ENCODE assay signal across 8 cellular contexts in the genomic region with DNA sequence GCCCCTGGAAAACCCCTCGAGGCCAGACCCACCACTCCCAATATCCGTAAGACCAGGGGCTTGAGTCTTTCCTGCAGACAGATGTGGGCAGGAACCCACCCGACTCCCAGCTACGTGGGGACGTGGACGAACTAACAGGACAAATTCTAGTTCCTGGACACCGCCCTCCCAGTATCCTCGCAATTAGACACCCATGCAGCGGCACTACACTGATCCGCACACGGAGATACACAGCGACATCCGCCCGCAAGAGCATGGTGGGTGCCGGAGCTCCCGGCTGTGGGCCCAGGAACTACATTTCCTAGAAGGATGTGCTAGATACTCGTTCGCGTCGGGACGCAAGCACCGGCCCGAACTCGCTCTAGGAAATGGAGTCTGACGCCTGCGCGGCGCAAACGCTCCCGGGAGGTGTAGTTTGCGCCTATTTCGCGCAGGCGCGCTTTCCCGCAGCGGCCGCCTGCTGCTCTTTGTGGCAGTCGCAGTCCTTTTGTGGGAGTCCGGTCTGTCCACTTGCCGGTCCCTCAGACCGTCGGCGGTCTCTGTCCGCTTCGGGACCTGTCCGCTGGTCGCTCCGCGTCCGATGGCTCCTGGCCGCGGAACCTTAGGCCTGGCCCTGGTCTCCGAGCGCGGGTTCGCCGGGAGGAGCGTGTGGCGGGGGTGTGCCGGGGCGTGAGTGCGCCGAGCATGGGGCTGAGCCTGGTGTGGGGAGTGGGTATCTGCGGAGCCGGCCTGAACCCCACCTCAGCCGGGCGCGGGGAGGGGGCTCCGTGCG. TPM values are rescaled to one million over a fixed set of nuclear protein-coding genes. Genes with fewer than 3 reads are reported as not detected.
A peak's percentile ranks its signal among the peaks of the same experiment; 100 is the strongest.
DNase-seq lines count a peak whose midpoint lies in the region; ATAC-seq and TF ChIP-seq lines count a peak whose summit lies in the region.

ZNF74 (plus strand) TSS at position 447 of the 772 bp plus-strand sequence. CDS start 478 bp downstream, outside the sequence.

- TF ChIP-seq CTCF in AG04450 (IDR thresholded peaks at IDR 0.05; ENCODE audit: low read depth, low read length) (0 out of 2 replicates have a peak, but pooled peaks have one; percentile 1), lower lobe of right lung (IDR thresholded peaks at IDR 0.05) (no peak)

- DNase-seq in AG04450 (ENCODE audit: low read depth, low spot score) (peak; percentile 66), NCI-H82 treated with DMSO at 0.1 percent for 48 hours (lab: John Stamatoyannopoulos, UW; ENCODE audit: unreplicated experiment) (peak; percentile 76), lower lobe of right lung (peak; percentile 95)
- peak; percentile 92 for DNase-seq in activated CD8-positive, alpha-beta memory T cell treated with anti-CD3 and anti-CD28 coated beads for 24 hours
- peak; percentile 56 to 71 (median 70) for DNase-seq in effector memory CD4-positive, alpha-beta T cell
- DNase-seq in stimulated activated CD4-positive, alpha-beta T cell treated with anti-CD3 and anti-CD28 coated beads, Interleukin-4, amount 100 ng/mL, for 48 hours (ENCODE audit: low read depth in 2 of 2) = peak; percentile 64 to 78

- H3K36me3 ChIP-seq in effector memory CD4-positive, alpha-beta T cell (ENCODE audit: control insufficient read depth, insufficient read depth, low read length) = no peaks in the 10 kb centered on the region
- H3K36me3 ChIP-seq in lower lobe of right lung = no peaks in the 10 kb centered on the region

- ATAC-seq in GM19025 (IDR thresholded peaks at IDR 0.05; ENCODE audit: low read depth, unreplicated experiment) (peak; percentile 70), HG03521 (IDR thresholded peaks at IDR 0.05; ENCODE audit: unreplicated experiment) (peak; percentile 69), lower lobe of right lung (peak; percentile 97 to 98)

- H3K27me3 ChIP-seq in AG04450 (ENCODE audit: control insufficient read depth, insufficient read depth, low read length) (no peaks in the 10 kb centered on the region), lower lobe of right lung (ENCODE audit: low read depth) (no peaks in the 10 kb centered on the region)
- H3K27me3 ChIP-seq in effector memory CD4-positive, alpha-beta T cell (replicated peaks; ENCODE audit: control insufficient read depth, insufficient read depth, low read length, poor library complexity, severe bottlenecking) = no peaks in the 10 kb centered on the region

- POLR2A ChIA-PET in AG04450 (lab: Yijun Ruan, JAX) = interaction anchor here (0.6 to 2.0 kb wide), 3 partner anchors 14 to 74 kb away, joined by 3 to 10 read pairs (median 3); partner anchors contain the start of gene DGCR6L

- H3K4me3 ChIP-seq in AG04450 (ENCODE audit: low read depth, low read length) (peak within 1 kb of the TSS; percentile 81), lower lobe of right lung (peak within 1 kb of the TSS; percentile 76)
- H3K4me3 ChIP-seq in effector memory CD4-positive, alpha-beta T cell (ENCODE audit: insufficient read depth, low read depth, low read length, poor library complexity, severe bottlenecking) = peak within 1 kb of the TSS; percentile 87

- peak within 1 kb of the TSS; percentile 68 for H3K27ac ChIP-seq in AG04450 (ENCODE audit: low read depth, low read length)
- H3K27ac ChIP-seq in effector memory CD4-positive, alpha-beta T cell (ENCODE audit: insufficient read depth, low read length, poor library complexity, severe bottlenecking) = peak within 1 kb of the TSS; percentile 69
- peak within 1 kb of the TSS; percentile 80 for H3K27ac ChIP-seq in lower lobe of right lung

- CTCF ChIA-PET in AG04450 (lab: Charles Lee) = interaction anchor here (0.6 to 1.3 kb wide), 2 partner anchors 24 kb away, joined by 3 to 5 read pairs; no protein-coding TSS in a partner anchor

- H3K9me3 ChIP-seq in AG04450 (ENCODE audit: control insufficient read depth, insufficient read depth, low read length) = peaks cover 5% of the 10 kb centered on the region
- no peaks in the 10 kb centered on the region for H3K9me3 ChIP-seq in effector memory CD4-positive, alpha-beta T cell (ENCODE audit: control insufficient read depth, low read length)
- no peaks in the 10 kb centered on the region for H3K9me3 ChIP-seq in lower lobe of right lung

- H3K4me1 ChIP-seq in effector memory CD4-positive, alpha-beta T cell (ENCODE audit: control insufficient read depth, insufficient read depth, low read length, poor library complexity, severe bottlenecking) = peaks cover 14% of the 10 kb centered on the region
- H3K4me1 ChIP-seq in lower lobe of right lung = peaks cover 18% of the 10 kb centered on the region

- intact Hi-C loops in lower lobe of right lung (cut with DNase I) = no loop called here

RNA-seq across cellular contexts. Expression of gene ZNF74, which starts in this region (rescaled TPM):
- polyA plus RNA-seq in AG04450 (2011; rRNA removed) = 8.4 and 8.8 TPM in 2 replicates
- 8.9 TPM in 2 replicates for polyA minus RNA-seq in AG04450 (2011; rRNA and poly(A)+ RNA removed)
- total RNA-seq in lower lobe of right lung = 12.3 TPM

Comparison
In these comparisons a context has a peak if more than half of its experiments do, and no peak if none do; other contexts are left out.
1. Peak in every context shown above with its lines: DNase-seq, ATAC-seq, H3K4me3 ChIP-seq and H3K27ac ChIP-seq.